In the genomic region with DNA sequence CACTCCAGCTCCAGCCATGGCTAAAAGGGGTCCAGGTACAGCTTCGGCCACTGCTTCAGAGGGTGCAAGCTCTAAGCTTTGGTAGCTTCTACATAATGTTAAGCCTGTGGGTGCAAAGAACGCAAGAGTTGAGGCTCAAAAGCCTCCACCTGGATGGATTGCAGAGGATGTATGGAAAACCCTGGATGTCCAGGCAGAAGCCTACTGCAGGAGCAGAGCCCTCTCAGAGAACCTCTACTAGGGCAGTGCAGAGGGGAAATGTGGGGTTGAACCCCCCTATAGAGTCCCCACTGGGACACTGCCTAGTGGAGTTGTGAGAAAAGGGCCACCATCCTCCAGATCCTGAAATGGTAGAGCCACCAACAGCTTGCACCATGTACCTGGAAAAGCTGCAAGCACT, we compare ENCODE assay signal across 31 cellular contexts. TPM values are rescaled to one million over a fixed set of nuclear protein-coding genes. Genes with fewer than 3 reads are reported as not detected.
A peak's percentile ranks its signal among the peaks of the same experiment; 100 is the strongest.
DNase-seq lines count a peak whose midpoint lies in the region; ATAC-seq, FAIRE-seq and TF ChIP-seq lines count a peak whose summit lies in the region.
"Had no signal": no experiment of that assay in that cellular context is flagged by ENCODE, and none has a peak within 500 bp of the region (broad histone marks: within the 10 kb centered on the region; RNA-seq: fewer than 3 reads in every experiment).

No MANE protein-coding gene starts in this region.

- no peak overlapping the region for H2AFZ ChIP-seq in K562 (ENCODE audit: low read depth, low read length)

- no peaks in the 10 kb centered on the region for H3K9me1 ChIP-seq in K562 (ENCODE audit: control insufficient read depth, insufficient read depth, low read length)

- H3K4me1 ChIP-seq in K562 (replicated peaks in 1 of 2; ENCODE audit: control insufficient read depth in 2 of 2, insufficient read depth in 2 of 2, low read length in 2 of 2), result no peaks in the 10 kb centered on the region
- H3K4me1 ChIP-seq: A549; BE2C; BLaER1; BLaER1 treated with 17β-estradiol and CSF1 and Interleukin-3, amounts not matched to agents 10 nM and 100 nM had no signal

- no peak for TF ChIP-seq EP300 in K562 (IDR thresholded peaks at IDR 0.05; ENCODE audit: low read length)

- H3K9ac ChIP-seq in K562 (ENCODE audit: insufficient read depth in 1 of 2, low read depth in 2 of 2, low read length in 2 of 2), result no peak overlapping the region
- H3K9ac ChIP-seq: BLaER1; BLaER1 treated with 17β-estradiol and CSF1 and Interleukin-3, amounts not matched to agents 10 nM and 100 nM had no signal

- CTCF ChIA-PET in K562 (lab: Yijun Ruan, JAX; ENCODE audit: low intra/inter-chr PET ratio), result no interaction called here

- in situ Hi-C loops in K562 (cut with MboI), result no loop called here

- POLR2A ChIA-PET in K562 (lab: Yijun Ruan, JAX), result interaction anchor here (0.6 to 2.0 kb wide), 3 partner anchors 9 to 40 kb away, joined by 3 to 6 read pairs (median 3); partner anchors contain the start of gene RNF32

- intact Hi-C loops in K562 (cut with micrococcal nuclease), result no loop called here

- H3K36me3 ChIP-seq in K562 (ENCODE audit: control insufficient read depth, insufficient read depth, low read length), result no peaks in the 10 kb centered on the region
- H3K36me3 ChIP-seq: BE2C had no signal

- no peak for TF ChIP-seq RAD21 in K562 (CRISPR knock-in tag; conservative IDR thresholded peaks at IDR 0.05 in 1 of 2, IDR thresholded peaks at IDR 0.05 in 1 of 2)

- 51% methylated on average over 2 of the region's 2 CpGs for WGBS in K562 (ENCODE audit: insufficient coverage, low coverage, missing lambda C conversion rate)

- no peak overlapping the region for H3K4me3 ChIP-seq in K562
- H3K4me3 ChIP-seq: A549; BLaER1; BLaER1 treated with 17β-estradiol and CSF1 and Interleukin-3, amounts not matched to agents 10 nM and 100 nM had no signal

- H3K9me3 ChIP-seq in K562 (replicated peaks; ENCODE audit: control insufficient read depth, insufficient read depth, low read depth, low read length), result peaks cover 7% of the 10 kb centered on the region; the same call in 1 of the 2 replicates
- H3K9me3 ChIP-seq: BE2C had no signal

- no peak for TF ChIP-seq POLR2A in K562 (conservative IDR thresholded peaks at IDR 0.05)

- DNase-seq in DMS53 (lab: John Stamatoyannopoulos, UW) (peak; percentile 18), DMS53 treated with DMSO at 0.1 percent for 48 hours (lab: John Stamatoyannopoulos, UW; ENCODE audit: unreplicated experiment) (no peak), K562 (ENCODE audit: extremely low read depth in 1 of 4, low spot score in 3 of 4) (no peak)
- DNase-seq: 8988T; ACHN; AML-193; BE2C; C1 segment of cervical spinal cord; Caco-2; Calu3; CD4-positive, alpha-beta memory T cell; CD4-positive, alpha-beta T cell; CD4-positive, CD25-positive, alpha-beta regulatory T cell; CD8-positive, alpha-beta memory T cell; CD8-positive, alpha-beta T cell; COR-L47; DMS 273 treated with DMSO at 0.1 percent for 48 hours; DMS153; DMS79; DMS79 treated with DMSO at 0.1 percent for 48 hours; DND-41; EL had no signal

- no peaks in the 10 kb centered on the region for H3K27me3 ChIP-seq in K562 (ENCODE audit: control insufficient read depth in 2 of 2, insufficient read depth in 2 of 2, low read length in 2 of 2)
- H3K27me3 ChIP-seq: BE2C; BLaER1; BLaER1 treated with 17β-estradiol and CSF1 and Interleukin-3, amounts not matched to agents 10 nM and 100 nM had no signal

- no peak overlapping the region for H3K27ac ChIP-seq in K562 (ENCODE audit: extremely low read depth, low read depth, low read length)
- H3K27ac ChIP-seq: 22Rv1; A549; BLaER1; BLaER1 treated with 17β-estradiol and CSF1 and Interleukin-3, amounts not matched to agents 10 nM and 100 nM; C4-2B had no signal

- BruUV-seq in K562 (replicated peaks; lab: Mats Ljungman, UMichigan), result no TSS peak

- no peak overlapping the region for H3K4me2 ChIP-seq in K562 (ENCODE audit: insufficient read depth, low read length)
- H3K4me2 ChIP-seq: A549; BLaER1; BLaER1 treated with 17β-estradiol and CSF1 and Interleukin-3, amounts not matched to agents 10 nM and 100 nM had no signal

- H4K20me1 ChIP-seq in K562 (replicated peaks; ENCODE audit: control insufficient read depth, insufficient read depth, low read length), result no peaks in the 10 kb centered on the region
- H4K20me1 ChIP-seq: BLaER1; BLaER1 treated with 17β-estradiol and CSF1 and Interleukin-3, amounts not matched to agents 10 nM and 100 nM had no signal

- TF ChIP-seq CTCF in K562 (IDR thresholded peaks at IDR 0.05 in 2 of 3, conservative IDR thresholded peaks at IDR 0.05 in 1 of 3; ENCODE audit: insufficient read depth in 2 of 3, low read depth in 1 of 3, low read length in 3 of 3), result no peak

- FAIRE-seq in K562 (lab: Jason Lieb, UNC), result no peak
- FAIRE-seq: A204.1, A549, D721Med had no signal

- ATAC-seq in K562, result no peak
- ATAC-seq in HG03045 (IDR thresholded peaks at IDR 0.05; ENCODE audit: unreplicated experiment), result no peak
- ATAC-seq: A549; CD8-positive, alpha-beta T cell had no signal

- no peaks in the 10 kb centered on the region for H3K79me2 ChIP-seq in K562 (ENCODE audit: control insufficient read depth, insufficient read depth, low read length)

TF ChIP-seq in K562, 482 proteins besides CTCF, POLR2A, EP300 and RAD21 (continues in another document):
- no peak for TF ChIP-seq ZNF184 (CRISPR knock-in tag; IDR thresholded peaks at IDR 0.05)
- no peak for TF ChIP-seq NFE2 (IDR thresholded peaks at IDR 0.05; ENCODE audit: low read depth)
- TF ChIP-seq RBM34 (IDR thresholded peaks at IDR 0.05; ENCODE audit: borderline replicate concordance, insufficient read depth, low read length), result no peak
- TF ChIP-seq CBX1 (IDR thresholded peaks at IDR 0.05; ENCODE audit: low read depth), result 0 out of 2 replicates have a peak, but pooled peaks have one; percentile 56
- peak; percentile 2 for TF ChIP-seq SP2 (IDR thresholded peaks at IDR 0.05; ENCODE audit: extremely low read depth, low read depth, low read length, poor library complexity, severe bottlenecking)
- TF ChIP-seq CAMTA2 (CRISPR knock-in tag; conservative IDR thresholded peaks at IDR 0.05), result no peak
- no peak for TF ChIP-seq ILK (tag; IDR thresholded peaks at IDR 0.05; ENCODE audit: borderline replicate concordance, low read depth)
- no peak for TF ChIP-seq EWSR1 (IDR thresholded peaks at IDR 0.05; ENCODE audit: borderline replicate concordance, low read depth, partially characterized antibody)
- no peak for TF ChIP-seq COPS2 (conservative IDR thresholded peaks at IDR 0.05)
- no peak for TF ChIP-seq MEIS2 (IDR thresholded peaks at IDR 0.05; ENCODE audit: partially characterized antibody)
- TF ChIP-seq MAZ (CRISPR knock-in tag; conservative IDR thresholded peaks at IDR 0.05 in 1 of 2, IDR thresholded peaks at IDR 0.05 in 1 of 2), result no peak
- 0 out of 2 replicates have a peak, but pooled peaks have one; percentile 58 for TF ChIP-seq TRIM28 (IDR thresholded peaks at IDR 0.05)
- no peak for TF ChIP-seq ELK1 (CRISPR knock-in tag; IDR thresholded peaks at IDR 0.05)

RNA-seq across cellular contexts. Expression of gene RNF32, which starts 10.7 kb away (rescaled TPM):
- 1.6 and 7.1 TPM in 2 replicates for total RNA-seq in K562 (2011; cell fraction: chromatin; rRNA removed; ENCODE audit: low replicate concordance)
- 1.3 and 1.8 TPM in 2 replicates for total RNA-seq in K562 (2011; cell fraction: nucleolus; rRNA removed)
- 2.5 and 5.6 TPM in 2 replicates for total RNA-seq in K562 (2011; cell fraction: nucleoplasm; rRNA removed)
- 2.6 and 4.1 TPM in 2 replicates for total RNA-seq in K562 (2014; rRNA removed)
- 4.7 and 5.9 TPM in 2 replicates for total RNA-seq in K562 (2014; rRNA removed; fragmentation: Illumina TruSeq; extraction: Trizol)
- 4.1 and 4.3 TPM in 2 replicates for total RNA-seq in K562 (2015; rRNA removed; fragmentation: Illumina TruSeq; extraction: Trizol)
- 3.9 and 4.6 TPM in 2 replicates for total RNA-seq in K562 (2021)
- 3.7 and 5.7 TPM in 2 replicates for polyA plus RNA-seq in K562 (2011; rRNA removed)
- 1.5 and 1.9 TPM in 2 replicates for polyA plus RNA-seq in K562 (2011; cell fraction: cytosol; rRNA removed)
- polyA plus RNA-seq in K562 (2011; cell fraction: nucleus; rRNA removed), result 4.2 and 6.4 TPM in 2 replicates
- 6.1 and 10.5 TPM in 2 replicates for polyA plus RNA-seq in K562 (2012)
- 5.2 and 7.0 TPM in 2 replicates for polyA plus RNA-seq in K562 (2014; fragmentation: Illumina TruSeq; extraction: Trizol)
- polyA plus RNA-seq in K562 (2014; fragmentation: Nextera tagmentation; extraction: Ambion mirVana), result 1 to 10 TPM; 3.2 to 3.7 TPM
- 5.2 and 5.3 TPM in 2 replicates for polyA plus RNA-seq in K562 (2014; rRNA removed)
- polyA minus RNA-seq in K562 (2011; rRNA and poly(A)+ RNA removed), result 1.8 and 2.7 TPM in 2 replicates
- 1.0 TPM in 1 of 2 replicates, not detected in the other for polyA minus RNA-seq in K562 (2011; cell fraction: cytosol; rRNA and poly(A)+ RNA removed)
- 1.8 and 2.4 TPM in 2 replicates for polyA minus RNA-seq in K562 (2011; cell fraction: nucleus; rRNA and poly(A)+ RNA removed)
- total RNA-seq: A172 had no signal
